ENCODE assay signal across 28 cellular contexts in the genomic region with DNA sequence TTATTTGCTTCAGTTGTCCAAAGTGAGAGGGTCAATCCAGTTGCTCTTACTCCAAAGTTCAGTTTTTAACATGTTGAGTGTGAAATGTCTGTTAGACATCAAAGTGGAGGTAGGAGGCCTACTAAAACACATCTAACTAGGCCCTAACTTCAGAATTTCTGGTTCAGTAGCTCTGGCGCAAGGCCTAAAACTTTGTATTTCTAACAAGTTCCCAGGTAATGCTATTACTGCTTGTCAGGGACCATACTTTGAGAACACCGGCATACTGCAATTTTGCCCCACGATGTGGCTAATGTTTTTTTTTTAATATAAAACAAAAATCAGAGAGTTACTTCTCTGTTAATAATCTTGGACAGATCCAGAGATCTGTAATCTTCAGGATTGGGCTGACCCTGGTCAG.
"Had no signal": no experiment of that assay in that cellular context is flagged by ENCODE, and none has a peak within 500 bp of the region (broad histone marks: within the 10 kb centered on the region; RNA-seq: fewer than 3 reads in every experiment).

No MANE protein-coding gene starts in this region.

- H3K36me3 ChIP-seq: stomach, suprapubic skin, thoracic aorta, tibial artery, tibial nerve, transverse colon, upper lobe of left lung, upper lobe of right lung, uterus, vagina had no signal

- H3K27ac Mint-ChIP-seq: stimulated activated effector memory CD8-positive, alpha-beta T cell treated with anti-CD3 and anti-CD28 coated beads, Interleukin-12 subunit alpha, Interleukin-12 subunit beta, amount 100 ng/mL, for 72 hours; stimulated activated memory B cell treated with anti-CD40 and anti-IgM and Interleukin-4, amounts not matched to agents 10 μg/mL and 1 μg/mL and 100 μg/mL, for 72 hours; stimulated activated naive B cell treated with anti-CD40 and anti-IgM and Interleukin-4, amounts not matched to agents 10 μg/mL and 1 μg/mL and 100 μg/mL, for 72 hours; stimulated activated naive CD8-positive, alpha-beta T cell treated with anti-CD3 and anti-CD28 coated beads, Interleukin-15, amount 100 ng/mL, for 72 hours; stimulated activated naive CD8-positive, alpha-beta T cell treated with anti-CD3 and anti-CD28 coated beads, Interleukin-15, Interleukin-2, amounts not matched to agents 100 ng/mL and 50 ng/mL, for 24 hours; type B pancreatic cell had no signal

- H3K27me3 Mint-ChIP-seq: stimulated activated memory B cell treated with anti-CD40 and anti-IgM and Interleukin-4, amounts not matched to agents 10 μg/mL and 1 μg/mL and 100 μg/mL, for 72 hours; stimulated activated naive CD8-positive, alpha-beta T cell treated with anti-CD3 and anti-CD28 coated beads, Interleukin-15, amount 100 ng/mL, for 72 hours; type B pancreatic cell had no signal

- H3K4me1 ChIP-seq: stomach, suprapubic skin, testis, tibial artery, tibial nerve, transverse colon, upper lobe of left lung, upper lobe of right lung, uterus, vagina had no signal

- H3K4me3 Mint-ChIP-seq: stimulated activated effector memory CD8-positive, alpha-beta T cell treated with anti-CD3 and anti-CD28 coated beads, Interleukin-12 subunit alpha, Interleukin-12 subunit beta, amount 100 ng/mL, for 72 hours; stimulated activated memory B cell treated with anti-CD40 and anti-IgM and Interleukin-4, amounts not matched to agents 10 μg/mL and 1 μg/mL and 100 μg/mL, for 72 hours; stimulated activated naive B cell treated with anti-CD40 and anti-IgM and Interleukin-4, amounts not matched to agents 10 μg/mL and 1 μg/mL and 100 μg/mL, for 72 hours; stimulated activated naive CD8-positive, alpha-beta T cell treated with anti-CD3 and anti-CD28 coated beads, Interleukin-15, amount 100 ng/mL, for 72 hours; stimulated activated naive CD8-positive, alpha-beta T cell treated with anti-CD3 and anti-CD28 coated beads, Interleukin-15, Interleukin-2, amounts not matched to agents 100 ng/mL and 50 ng/mL, for 24 hours; type B pancreatic cell had no signal

- DNase-seq: stimulated activated CD4-positive, alpha-beta T cell treated with anti-CD3 and anti-CD28 coated beads, Interleukin-2, amount 100 ng/mL, for 48 hours; stimulated activated CD4-positive, alpha-beta T cell treated with anti-CD3 and anti-CD28 coated beads, Interleukin-4, amount 100 ng/mL, for 1 hour; stimulated activated CD4-positive, alpha-beta T cell treated with anti-CD3 and anti-CD28 coated beads, Interleukin-4, amount 100 ng/mL, for 24 hours; stimulated activated CD4-positive, alpha-beta T cell treated with anti-CD3 and anti-CD28 coated beads, Interleukin-4, amount 100 ng/mL, for 4 hours; stimulated activated CD8-positive, alpha-beta memory T cell treated with anti-CD3 and anti-CD28 coated beads, Interleukin-4, amount 100 ng/mL, for 48 hours; stimulated activated naive B cell treated with anti-CD40 and anti-IgM and Interleukin-4, amounts not matched to agents 10 μg/mL and 1 μg/mL and 100 μg/mL, for 72 hours; stimulated activated naive CD4-positive, alpha-beta T cell; stimulated activated naive CD4-positive, alpha-beta T cell treated with Interleukin-2 at 50 U/mL for 16 hours; stimulated activated naive CD8-positive, alpha-beta T cell treated with anti-CD3 and anti-CD28 coated beads, Interleukin-15, amount 100 ng/mL, for 72 hours; stimulated activated naive CD8-positive, alpha-beta T cell treated with anti-CD3 and anti-CD28 coated beads, Interleukin-15, Interleukin-2, amounts not matched to agents 100 U/mL and 50 U/mL, for 24 hours; stomach; substantia nigra; testis; tibial artery; transverse colon; trophoblast cell; upper lobe of left lung; upper lobe of right lung; uterus had no signal

- H3K9me3 Mint-ChIP-seq: type B pancreatic cell had no signal

- H3K4me1 Mint-ChIP-seq: stimulated activated effector memory CD8-positive, alpha-beta T cell treated with anti-CD3 and anti-CD28 coated beads, Interleukin-12 subunit alpha, Interleukin-12 subunit beta, amount 100 ng/mL, for 72 hours; stimulated activated memory B cell treated with anti-CD40 and anti-IgM and Interleukin-4, amounts not matched to agents 10 μg/mL and 1 μg/mL and 100 μg/mL, for 72 hours; stimulated activated naive B cell treated with anti-CD40 and anti-IgM and Interleukin-4, amounts not matched to agents 10 μg/mL and 1 μg/mL and 100 μg/mL, for 72 hours; stimulated activated naive CD8-positive, alpha-beta T cell treated with anti-CD3 and anti-CD28 coated beads, Interleukin-15, amount 100 ng/mL, for 72 hours had no signal

- H3K27ac ChIP-seq: stomach, suprapubic skin, testis, thoracic aorta, tibial artery, tibial nerve, transverse colon, upper lobe of left lung, upper lobe of right lung, uterus, vagina had no signal

- FAIRE-seq: urothelium cell line had no signal

- H3K27me3 ChIP-seq: stomach, suprapubic skin, testis, tibial artery, tibial nerve, transverse colon, upper lobe of left lung, upper lobe of right lung, uterus, vagina had no signal

- H3K9me3 ChIP-seq: suprapubic skin, testis, thoracic aorta, upper lobe of left lung, upper lobe of right lung, uterus, vagina had no signal

- H3K4me3 ChIP-seq: stomach, suprapubic skin, testis, thoracic aorta, tibial artery, tibial nerve, transverse colon, upper lobe of left lung, upper lobe of right lung, uterus, vagina had no signal

- H3K36me3 Mint-ChIP-seq: stimulated activated effector memory CD8-positive, alpha-beta T cell treated with anti-CD3 and anti-CD28 coated beads, Interleukin-12 subunit alpha, Interleukin-12 subunit beta, amount 100 ng/mL, for 72 hours; stimulated activated memory B cell treated with anti-CD40 and anti-IgM and Interleukin-4, amounts not matched to agents 10 μg/mL and 1 μg/mL and 100 μg/mL, for 72 hours; stimulated activated naive B cell treated with anti-CD40 and anti-IgM and Interleukin-4, amounts not matched to agents 10 μg/mL and 1 μg/mL and 100 μg/mL, for 72 hours; type B pancreatic cell had no signal
